Comparison of ENCODE assay signal across 2 cellular contexts in the genomic region with DNA sequence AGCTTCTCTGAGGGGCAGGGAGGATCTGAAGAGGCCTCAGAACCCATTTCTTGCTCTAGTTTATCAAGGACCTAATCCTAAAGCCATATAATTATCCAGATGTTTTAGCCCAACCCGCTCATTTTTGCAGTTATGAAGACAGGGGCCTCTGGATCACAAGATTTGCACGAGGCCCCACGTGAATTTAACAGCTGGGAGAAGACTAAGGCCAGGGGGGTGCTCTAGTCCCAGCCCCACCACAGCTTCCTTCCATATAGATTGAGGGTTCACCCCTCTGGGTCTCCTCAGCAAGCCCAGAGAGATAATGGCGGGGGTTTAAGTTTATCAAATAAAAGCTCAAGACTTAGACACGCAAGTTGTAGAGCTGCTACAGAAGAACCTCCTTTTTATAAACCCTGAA.
TF ChIP-seq lines count a peak whose summit lies in the region.

No MANE protein-coding gene starts in this region.

TF ChIP-seq in GM23338, 12 proteins besides CTCF, POLR2A, EP300 and RAD21 (continues in another document):
- TF ChIP-seq, protein P1, sequence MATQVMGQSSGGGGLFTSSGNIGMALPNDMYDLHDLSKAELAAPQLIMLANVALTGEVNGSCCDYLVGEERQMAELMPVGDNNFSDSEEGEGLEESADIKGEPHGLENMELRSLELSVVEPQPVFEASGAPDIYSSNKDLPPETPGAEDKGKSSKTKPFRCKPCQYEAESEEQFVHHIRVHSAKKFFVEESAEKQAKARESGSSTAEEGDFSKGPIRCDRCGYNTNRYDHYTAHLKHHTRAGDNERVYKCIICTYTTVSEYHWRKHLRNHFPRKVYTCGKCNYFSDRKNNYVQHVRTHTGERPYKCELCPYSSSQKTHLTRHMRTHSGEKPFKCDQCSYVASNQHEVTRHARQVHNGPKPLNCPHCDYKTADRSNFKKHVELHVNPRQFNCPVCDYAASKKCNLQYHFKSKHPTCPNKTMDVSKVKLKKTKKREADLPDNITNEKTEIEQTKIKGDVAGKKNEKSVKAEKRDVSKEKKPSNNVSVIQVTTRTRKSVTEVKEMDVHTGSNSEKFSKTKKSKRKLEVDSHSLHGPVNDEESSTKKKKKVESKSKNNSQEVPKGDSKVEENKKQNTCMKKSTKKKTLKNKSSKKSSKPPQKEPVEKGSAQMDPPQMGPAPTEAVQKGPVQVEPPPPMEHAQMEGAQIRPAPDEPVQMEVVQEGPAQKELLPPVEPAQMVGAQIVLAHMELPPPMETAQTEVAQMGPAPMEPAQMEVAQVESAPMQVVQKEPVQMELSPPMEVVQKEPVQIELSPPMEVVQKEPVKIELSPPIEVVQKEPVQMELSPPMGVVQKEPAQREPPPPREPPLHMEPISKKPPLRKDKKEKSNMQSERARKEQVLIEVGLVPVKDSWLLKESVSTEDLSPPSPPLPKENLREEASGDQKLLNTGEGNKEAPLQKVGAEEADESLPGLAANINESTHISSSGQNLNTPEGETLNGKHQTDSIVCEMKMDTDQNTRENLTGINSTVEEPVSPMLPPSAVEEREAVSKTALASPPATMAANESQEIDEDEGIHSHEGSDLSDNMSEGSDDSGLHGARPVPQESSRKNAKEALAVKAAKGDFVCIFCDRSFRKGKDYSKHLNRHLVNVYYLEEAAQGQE (IDR thresholded peaks at IDR 0.05; ENCODE audit: unreplicated experiment) = no peak
- TF ChIP-seq CREB1 (CRISPR knock-in tag; IDR thresholded peaks at IDR 0.05; ENCODE audit: low read depth) (no peak), ZNF114 (CRISPR knock-in tag; IDR thresholded peaks at IDR 0.05) (no peak), ZNF331 (CRISPR knock-in tag; IDR thresholded peaks at IDR 0.05; ENCODE audit: low read depth) (no peak), EZH2 (IDR thresholded peaks at IDR 0.05; ENCODE audit: low read depth, unreplicated experiment) (no peak), JUNB (IDR thresholded peaks at IDR 0.05; ENCODE audit: unreplicated experiment) (no peak), ETS1 (IDR thresholded peaks at IDR 0.05) (no peak), NANOG (IDR thresholded peaks at IDR 0.05; ENCODE audit: borderline replicate concordance) (no peak), STAT1 (IDR thresholded peaks at IDR 0.05; ENCODE audit: unreplicated experiment) (no peak)
- TF ChIP-seq, protein P2, sequence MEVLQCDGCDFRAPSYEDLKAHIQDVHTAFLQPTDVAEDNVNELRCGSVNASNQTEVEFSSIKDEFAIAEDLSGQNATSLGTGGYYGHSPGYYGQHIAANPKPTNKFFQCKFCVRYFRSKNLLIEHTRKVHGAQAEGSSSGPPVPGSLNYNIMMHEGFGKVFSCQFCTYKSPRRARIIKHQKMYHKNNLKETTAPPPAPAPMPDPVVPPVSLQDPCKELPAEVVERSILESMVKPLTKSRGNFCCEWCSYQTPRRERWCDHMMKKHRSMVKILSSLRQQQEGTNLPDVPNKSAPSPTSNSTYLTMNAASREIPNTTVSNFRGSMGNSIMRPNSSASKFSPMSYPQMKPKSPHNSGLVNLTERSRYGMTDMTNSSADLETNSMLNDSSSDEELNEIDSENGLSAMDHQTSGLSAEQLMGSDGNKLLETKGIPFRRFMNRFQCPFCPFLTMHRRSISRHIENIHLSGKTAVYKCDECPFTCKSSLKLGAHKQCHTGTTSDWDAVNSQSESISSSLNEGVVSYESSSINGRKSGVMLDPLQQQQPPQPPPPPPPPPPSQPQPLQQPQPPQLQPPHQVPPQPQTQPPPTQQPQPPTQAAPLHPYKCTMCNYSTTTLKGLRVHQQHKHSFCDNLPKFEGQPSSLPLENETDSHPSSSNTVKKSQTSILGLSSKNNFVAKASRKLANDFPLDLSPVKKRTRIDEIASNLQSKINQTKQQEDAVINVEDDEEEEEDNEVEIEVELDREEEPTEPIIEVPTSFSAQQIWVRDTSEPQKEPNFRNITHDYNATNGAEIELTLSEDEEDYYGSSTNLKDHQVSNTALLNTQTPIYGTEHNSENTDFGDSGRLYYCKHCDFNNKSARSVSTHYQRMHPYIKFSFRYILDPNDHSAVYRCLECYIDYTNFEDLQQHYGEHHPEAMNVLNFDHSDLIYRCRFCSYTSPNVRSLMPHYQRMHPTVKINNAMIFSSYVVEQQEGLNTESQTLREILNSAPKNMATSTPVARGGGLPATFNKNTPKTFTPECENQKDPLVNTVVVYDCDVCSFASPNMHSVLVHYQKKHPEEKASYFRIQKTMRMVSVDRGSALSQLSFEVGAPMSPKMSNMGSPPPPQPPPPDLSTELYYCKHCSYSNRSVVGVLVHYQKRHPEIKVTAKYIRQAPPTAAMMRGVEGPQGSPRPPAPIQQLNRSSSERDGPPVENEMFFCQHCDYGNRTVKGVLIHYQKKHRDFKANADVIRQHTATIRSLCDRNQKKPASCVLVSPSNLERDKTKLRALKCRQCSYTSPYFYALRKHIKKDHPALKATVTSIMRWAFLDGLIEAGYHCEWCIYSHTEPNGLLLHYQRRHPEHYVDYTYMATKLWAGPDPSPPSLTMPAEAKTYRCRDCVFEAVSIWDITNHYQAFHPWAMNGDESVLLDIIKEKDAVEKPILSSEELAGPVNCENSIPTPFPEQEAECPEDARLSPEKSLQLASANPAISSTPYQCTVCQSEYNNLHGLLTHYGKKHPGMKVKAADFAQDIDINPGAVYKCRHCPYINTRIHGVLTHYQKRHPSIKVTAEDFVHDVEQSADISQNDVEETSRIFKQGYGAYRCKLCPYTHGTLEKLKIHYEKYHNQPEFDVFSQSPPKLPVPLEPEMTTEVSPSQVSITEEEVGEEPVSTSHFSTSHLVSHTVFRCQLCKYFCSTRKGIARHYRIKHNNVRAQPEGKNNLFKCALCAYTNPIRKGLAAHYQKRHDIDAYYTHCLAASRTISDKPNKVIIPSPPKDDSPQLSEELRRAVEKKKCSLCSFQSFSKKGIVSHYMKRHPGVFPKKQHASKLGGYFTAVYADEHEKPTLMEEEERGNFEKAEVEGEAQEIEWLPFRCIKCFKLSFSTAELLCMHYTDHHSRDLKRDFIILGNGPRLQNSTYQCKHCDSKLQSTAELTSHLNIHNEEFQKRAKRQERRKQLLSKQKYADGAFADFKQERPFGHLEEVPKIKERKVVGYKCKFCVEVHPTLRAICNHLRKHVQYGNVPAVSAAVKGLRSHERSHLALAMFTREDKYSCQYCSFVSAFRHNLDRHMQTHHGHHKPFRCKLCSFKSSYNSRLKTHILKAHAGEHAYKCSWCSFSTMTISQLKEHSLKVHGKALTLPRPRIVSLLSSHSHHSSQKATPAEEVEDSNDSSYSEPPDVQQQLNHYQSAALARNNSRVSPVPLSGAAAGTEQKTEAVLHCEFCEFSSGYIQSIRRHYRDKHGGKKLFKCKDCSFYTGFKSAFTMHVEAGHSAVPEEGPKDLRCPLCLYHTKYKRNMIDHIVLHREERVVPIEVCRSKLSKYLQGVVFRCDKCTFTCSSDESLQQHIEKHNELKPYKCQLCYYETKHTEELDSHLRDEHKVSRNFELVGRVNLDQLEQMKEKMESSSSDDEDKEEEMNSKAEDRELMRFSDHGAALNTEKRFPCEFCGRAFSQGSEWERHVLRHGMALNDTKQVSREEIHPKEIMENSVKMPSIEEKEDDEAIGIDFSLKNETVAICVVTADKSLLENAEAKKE (CRISPR knock-in tag; IDR thresholded peaks at IDR 0.05) = no peak

TF ChIP-seq in liver, 16 proteins besides CTCF, POLR2A, EP300 and RAD21 (continued from another document):
- TF ChIP-seq YY1 (IDR thresholded peaks at IDR 0.05) (no peak), FOXA2 (IDR thresholded peaks at IDR 0.05) (no peak), ZBTB33 (IDR thresholded peaks at IDR 0.05) (no peak), NR2F2 (IDR thresholded peaks at IDR 0.05) (no peak), JUND (IDR thresholded peaks at IDR 0.05) (no peak), RXRA (IDR thresholded peaks at IDR 0.05) (no peak)
- TF ChIP-seq, protein P3, sequence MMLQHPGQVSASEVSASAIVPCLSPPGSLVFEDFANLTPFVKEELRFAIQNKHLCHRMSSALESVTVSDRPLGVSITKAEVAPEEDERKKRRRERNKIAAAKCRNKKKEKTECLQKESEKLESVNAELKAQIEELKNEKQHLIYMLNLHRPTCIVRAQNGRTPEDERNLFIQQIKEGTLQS (IDR thresholded peaks at IDR 0.05) = no peak
- TF ChIP-seq, protein P1 (IDR thresholded peaks at IDR 0.05) = no peak
